11 cellular contexts compared by ENCODE assay signal in genomic region chr10:68275600-68276126, GRCh38. TPM values are rescaled to one million over a fixed set of nuclear protein-coding genes. Genes with fewer than 3 reads are reported as not detected.
"Had no signal": no experiment of that assay in that cellular context is flagged by ENCODE, and none has a peak within 500 bp of the region (broad histone marks: within the 10 kb centered on the region; RNA-seq: fewer than 3 reads in every experiment).

No MANE protein-coding gene starts in this region.

- H2AFZ ChIP-seq: GM23248, GM23338 had no signal

- H3K4me3 ChIP-seq: GM23248, GM23338, HAP-1 had no signal

- H3K27ac ChIP-seq: GM23248 had no signal

- H3K4me2 ChIP-seq: GM23338 had no signal

- ATAC-seq: GM23338, HCT116 had no signal

- H3K9ac ChIP-seq: GM23248 had no signal

- H3K36me3 ChIP-seq: HAP-1 had no signal

- DNase-seq: GM23248, GOT3, H7, H9, HCEC 1CT, HFFc6 had no signal

- FAIRE-seq: H1, H54 had no signal

RNA-seq across cellular contexts. Expression of gene ATOH7, which starts 43.8 kb away (rescaled TPM):
- total RNA-seq: GM23248, H7 had no signal
- polyA plus RNA-seq: GM23248 had no signal
